In the genomic region with DNA sequence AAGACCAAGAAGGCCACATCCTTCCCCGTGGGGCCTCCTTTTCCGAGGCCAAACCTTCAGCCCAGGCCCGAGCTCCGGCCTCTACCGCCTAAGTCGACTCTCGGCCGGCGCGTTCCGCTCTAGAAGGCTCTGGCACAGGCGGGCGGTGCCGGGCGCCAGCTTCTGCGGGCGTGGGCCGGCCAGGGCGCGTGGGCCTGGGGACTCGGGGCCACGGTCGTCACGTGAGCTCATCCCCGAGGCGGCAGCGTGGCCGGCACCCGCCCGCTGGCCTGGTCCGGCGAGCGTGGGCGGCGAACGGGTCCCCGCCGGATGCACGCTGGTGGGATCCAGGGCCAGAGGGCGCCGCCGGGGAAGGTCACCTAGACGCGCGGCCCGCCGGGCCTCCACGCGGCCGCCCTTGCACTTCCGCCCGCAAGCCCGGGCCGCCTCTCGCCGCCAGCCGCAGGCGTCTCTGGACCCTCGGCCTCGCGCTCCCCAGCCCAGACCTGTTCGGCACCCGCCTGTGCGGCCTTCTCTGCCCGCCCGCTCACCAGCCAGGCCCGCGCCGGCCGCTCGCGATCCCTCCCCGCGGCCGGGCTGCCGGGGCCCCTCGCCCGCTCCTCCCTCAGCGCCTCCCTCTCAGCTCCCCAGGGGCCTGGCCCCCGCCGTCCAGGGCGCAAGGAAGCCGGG, we compare ENCODE assay signal across 8 cellular contexts. TPM values are rescaled to one million over a fixed set of nuclear protein-coding genes. Genes with fewer than 3 reads are reported as not detected.
A peak's percentile ranks its signal among the peaks of the same experiment; 100 is the strongest.
DNase-seq lines count a peak whose midpoint lies in the region; ATAC-seq, FAIRE-seq and TF ChIP-seq lines count a peak whose summit lies in the region.

No MANE protein-coding gene starts in this region.

- H3K4me3 ChIP-seq in AG10803 (ENCODE audit: low read length) (peak overlapping the region; percentile 68), breast epithelium (peak overlapping the region; percentile 79 to 89 (median 85)), keratinocyte (ENCODE audit: control insufficient read depth in 2 of 3, extremely low read depth in 1 of 3, insufficient read depth in 2 of 3, low read depth in 1 of 3, low read length in 3 of 3) (peak overlapping the region; percentile 65 to 93 (median 92))

- DNase-seq in AG10803 (ENCODE audit: low read depth) (peak; percentile 45), breast epithelium (ENCODE audit: low spot score in 2 of 2) (peak in 1 of 2 donors; percentile 53), keratinocyte (ENCODE audit: low read depth, low spot score) (no peak), cerebellar nuclear complex (lab: John Stamatoyannopoulos, UW) (no peak)
- peak; percentile 69 for DNase-seq in T-helper 2 cell treated with Interferon-gamma antibody and Interleukin-4, amounts not matched to agents 5 μg/mL and 100 μg/mL, for 36 hours (ENCODE audit: low spot score)
- DNase-seq in stimulated activated CD4-positive, alpha-beta T cell treated with anti-CD3 and anti-CD28 coated beads, Interleukin-15, amount 100 ng/mL, for 24 hours = peak; percentile 67

- peak; percentile 37 for ATAC-seq in GM19025 (IDR thresholded peaks at IDR 0.05; ENCODE audit: low read depth, unreplicated experiment)
- peak; percentile 36 for ATAC-seq in HG03139 (IDR thresholded peaks at IDR 0.05; ENCODE audit: unreplicated experiment)

- H3K36me3 ChIP-seq in breast epithelium (no peaks in the 10 kb centered on the region), keratinocyte (ENCODE audit: control insufficient read depth in 2 of 2, extremely low read depth in 1 of 2, insufficient read depth in 2 of 2, low read length in 2 of 2) (peaks cover 10 to 34% of the 10 kb centered on the region in 2 experiments)

- peaks cover 60% of the 10 kb centered on the region for H3K79me2 ChIP-seq in keratinocyte (ENCODE audit: control insufficient read depth, insufficient read depth, low read length)

- intact Hi-C loops in breast epithelium (cut with DNase I; ENCODE audit: low total_unique reads) = no loop called here

- H3K27me3 ChIP-seq in breast epithelium (no peaks in the 10 kb centered on the region), keratinocyte (ENCODE audit: control insufficient read depth, extremely low read depth, insufficient read depth, low read length) (no peaks in the 10 kb centered on the region)

- TF ChIP-seq POLR2A in breast epithelium (IDR thresholded peaks at IDR 0.05) = no peak

- no peak for FAIRE-seq in keratinocyte (lab: Jason Lieb, UNC)

- peaks cover 39% of the 10 kb centered on the region for H3K4me1 Mint-ChIP-seq in T-helper 2 cell treated with Interferon-gamma antibody and Interleukin-4, amounts not matched to agents 5 μg/mL and 100 μg/mL, for 36 hours (ENCODE audit: low read depth)

- TF ChIP-seq CTCF in AG10803 (conservative IDR thresholded peaks at IDR 0.05; ENCODE audit: low read length) (no peak), breast epithelium (IDR thresholded peaks at IDR 0.05) (no peak), keratinocyte (optimal IDR thresholded peaks at IDR 0.05 in 1 of 3, IDR thresholded peaks at IDR 0.05 in 1 of 3, conservative IDR thresholded peaks at IDR 0.05 in 1 of 3; ENCODE audit: extremely low read depth in 1 of 3, insufficient read depth in 2 of 3, low read length in 3 of 3) (no peak)

- H3K4me3 Mint-ChIP-seq in T-helper 2 cell treated with Interferon-gamma antibody and Interleukin-4, amounts not matched to agents 5 μg/mL and 100 μg/mL, for 36 hours = peak overlapping the region; percentile 84

- peak overlapping the region; percentile 100 for H3K4me2 ChIP-seq in keratinocyte (ENCODE audit: control insufficient read depth, extremely low read depth, insufficient read depth, low read depth, low read length)

- H3K9me3 ChIP-seq in breast epithelium = no peaks in the 10 kb centered on the region
- H3K9me3 ChIP-seq in keratinocyte (ENCODE audit: control insufficient read depth, low read depth, low read length) = no peaks in the 10 kb centered on the region

- H3K27me3 Mint-ChIP-seq in T-helper 2 cell treated with Interferon-gamma antibody and Interleukin-4, amounts not matched to agents 5 μg/mL and 100 μg/mL, for 36 hours (ENCODE audit: low read depth) = no peaks in the 10 kb centered on the region

- dilution Hi-C loops in keratinocyte (cut with MboI; ENCODE audit: extremely low pct_ligation_motif_present, low sequenced_read_pairs) = no loop called here

- H3K27ac ChIP-seq in breast epithelium (peak overlapping the region; percentile 95 to 98), keratinocyte (ENCODE audit: control insufficient read depth, insufficient read depth, low read length) (peak overlapping the region; percentile 92)

- peaks cover 38% of the 10 kb centered on the region for H4K20me1 ChIP-seq in keratinocyte (ENCODE audit: control insufficient read depth, extremely low read depth, insufficient read depth, low read length)

- H2AFZ ChIP-seq in keratinocyte (ENCODE audit: control insufficient read depth, low read length) = peak overlapping the region; percentile 23

- H3K36me3 Mint-ChIP-seq in T-helper 2 cell treated with Interferon-gamma antibody and Interleukin-4, amounts not matched to agents 5 μg/mL and 100 μg/mL, for 36 hours (ENCODE audit: low read depth) = peaks cover 33% of the 10 kb centered on the region

- H3K27ac Mint-ChIP-seq in T-helper 2 cell treated with Interferon-gamma antibody and Interleukin-4, amounts not matched to agents 5 μg/mL and 100 μg/mL, for 36 hours = peak overlapping the region; percentile 86

- H3K9me1 ChIP-seq in keratinocyte (ENCODE audit: control insufficient read depth, extremely low read depth, insufficient read depth, low read length) = peaks cover 5% of the 10 kb centered on the region

- H3K9ac ChIP-seq in keratinocyte (ENCODE audit: control insufficient read depth, extremely low read depth, insufficient read depth, low read length) = peak overlapping the region; percentile 96

- H3K4me1 ChIP-seq in breast epithelium (peaks cover 9 to 20% of the 10 kb centered on the region in 2 donors), keratinocyte (ENCODE audit: control insufficient read depth, extremely low read depth, insufficient read depth, low read length) (peaks cover 26% of the 10 kb centered on the region)

- no peaks in the 10 kb centered on the region for H3K9me3 Mint-ChIP-seq in T-helper 2 cell treated with Interferon-gamma antibody and Interleukin-4, amounts not matched to agents 5 μg/mL and 100 μg/mL, for 36 hours

RNA-seq across cellular contexts. Expression of a gene that starts 0.7 kb away (rescaled TPM):
- 100 to 1,000 TPM; 113 to 141 (median 118) TPM for total RNA-seq in breast epithelium
- polyA plus RNA-seq in keratinocyte = 160 to 305 TPM (median 300 TPM) in 3 replicates
- 758 TPM for polyA plus RNA-seq in keratinocyte (2011; ENCODE audit: low read depth)
- polyA plus RNA-seq in keratinocyte (2011; cell fraction: cytosol; rRNA removed) = 354 and 468 TPM in 2 replicates
- 165 and 204 TPM in 2 replicates for polyA plus RNA-seq in keratinocyte (2011; cell fraction: nucleus; rRNA removed)
- polyA plus RNA-seq in keratinocyte (2012; ENCODE audit: low replicate concordance) = 242 and 350 TPM in 2 replicates
- 141 to 265 TPM (median 143 TPM) in 3 replicates for polyA minus RNA-seq in keratinocyte
- 178 TPM for polyA minus RNA-seq in keratinocyte (2011; cell fraction: cytosol; rRNA and poly(A)+ RNA removed)
- 44.3 and 78.7 TPM in 2 replicates for polyA minus RNA-seq in keratinocyte (2011; cell fraction: nucleus; rRNA and poly(A)+ RNA removed)

RNA-seq across cellular contexts. Expression of a gene that starts 35.7 kb away (rescaled TPM):
- total RNA-seq in breast epithelium = 10 to 100 TPM; 40.6 to 68.9 (median 41.0) TPM
- 62.7 to 86.9 TPM (median 72.0 TPM) in 3 replicates for polyA plus RNA-seq in keratinocyte
- 13.4 TPM for polyA plus RNA-seq in keratinocyte (2011; ENCODE audit: low read depth)
- 31.6 and 45.0 TPM in 2 replicates for polyA plus RNA-seq in keratinocyte (2011; cell fraction: cytosol; rRNA removed)
- polyA plus RNA-seq in keratinocyte (2011; cell fraction: nucleus; rRNA removed) = 118 and 131 TPM in 2 replicates
- polyA plus RNA-seq in keratinocyte (2012; ENCODE audit: low replicate concordance) = 21.7 and 43.0 TPM in 2 replicates
- 19.2 to 41.8 TPM (median 38.2 TPM) in 3 replicates for polyA minus RNA-seq in keratinocyte
- polyA minus RNA-seq in keratinocyte (2011; cell fraction: cytosol; rRNA and poly(A)+ RNA removed) = 62.9 TPM
- polyA minus RNA-seq in keratinocyte (2011; cell fraction: nucleus; rRNA and poly(A)+ RNA removed) = 34.4 and 67.2 TPM in 2 replicates

Comparison
In these comparisons a context has a peak if more than half of its experiments do, and no peak if none do; other contexts are left out.
1. DNase-seq: peak in AG10803 (single experiment), T-helper 2 cell treated with Interferon-gamma antibody and Interleukin-4, amounts not matched to agents 5 μg/mL and 100 μg/mL, for 36 hours (single experiment) and stimulated activated CD4-positive, alpha-beta T cell treated with anti-CD3 and anti-CD28 coated beads, Interleukin-15, amount 100 ng/mL, for 24 hours (single experiment); none in keratinocyte (single experiment) and cerebellar nuclear complex (0 of 2).
2. Peak in every context shown above with its lines, with median percentiles within 50 percentile points of each other: H3K4me3 ChIP-seq.